Comparison of ENCODE assay signal across 8 cellular contexts in genomic region chr9:127980056-127980705, GRCh38. TPM values are rescaled to one million over a fixed set of nuclear protein-coding genes. Genes with fewer than 3 reads are reported as not detected.
DNase-seq lines count a peak whose midpoint lies in the region; ATAC-seq and TF ChIP-seq lines count a peak whose summit lies in the region.

No MANE protein-coding gene starts in this region.

- no peak for TF ChIP-seq CTCF in HL-60 (IDR thresholded peaks at IDR 0.05; ENCODE audit: insufficient read depth, low read length)

- H3K4me3 ChIP-seq in HL-60 (replicated peaks; ENCODE audit: insufficient read depth, low read length) (peak overlapping the region; percentile 56), endocrine pancreas (ENCODE audit: control insufficient read depth, insufficient read depth, low read length) (peak overlapping the region; percentile 79)

- H3K9ac ChIP-seq in endocrine pancreas (ENCODE audit: control insufficient read depth, insufficient read depth, low read length), result peak overlapping the region; percentile 96

- peak overlapping the region; percentile 90 for H3K27ac Mint-ChIP-seq in activated CD4-positive, alpha-beta T cell treated with anti-CD3 and anti-CD28 coated beads, Interleukin-2, amount 10 ng/mL, durations not matched to agents 7 days and 5 days
- H3K27ac Mint-ChIP-seq in naive B cell, result peak overlapping the region; percentile 93 to 98 (median 96)

- H3K36me3 Mint-ChIP-seq in activated CD4-positive, alpha-beta T cell treated with anti-CD3 and anti-CD28 coated beads, Interleukin-2, amount 10 ng/mL, durations not matched to agents 7 days and 5 days (ENCODE audit: low read depth), result peaks cover 49% of the 10 kb centered on the region
- H3K36me3 Mint-ChIP-seq in naive B cell, result no peaks in the 10 kb centered on the region

- H3K27me3 ChIP-seq in HL-60 (ENCODE audit: insufficient read depth, poor library complexity, severe bottlenecking) (no peaks in the 10 kb centered on the region), endocrine pancreas (ENCODE audit: control insufficient read depth, insufficient read depth, low read length) (no peaks in the 10 kb centered on the region)

- POLR2A ChIA-PET in activated CD4-positive, alpha-beta T cell treated with anti-CD3 and anti-CD28 coated beads, Interleukin-2, amount 10 ng/mL, durations not matched to agents 7 days and 5 days (lab: Charles Lee), result no interaction called here

- peaks cover 47% of the 10 kb centered on the region for H3K4me1 Mint-ChIP-seq in activated CD4-positive, alpha-beta T cell treated with anti-CD3 and anti-CD28 coated beads, Interleukin-2, amount 10 ng/mL, durations not matched to agents 7 days and 5 days
- H3K4me1 Mint-ChIP-seq in naive B cell, result peaks cover 52 to 83% (median 78%) of the 10 kb centered on the region in 3 donors

- CTCF ChIA-PET in activated CD4-positive, alpha-beta T cell treated with anti-CD3 and anti-CD28 coated beads, Interleukin-2, amount 10 ng/mL, durations not matched to agents 7 days and 5 days (lab: Charles Lee), result interaction anchor here (0.6 to 2.2 kb wide), 6 partner anchors 8 to 196 kb away, joined by 3 to 9 read pairs (median 4); partner anchors contain the start of genes SLC25A25 and ST6GALNAC4

- H3K4me3 Mint-ChIP-seq in activated CD4-positive, alpha-beta T cell treated with anti-CD3 and anti-CD28 coated beads, Interleukin-2, amount 10 ng/mL, durations not matched to agents 7 days and 5 days, result peak overlapping the region; percentile 98
- peak overlapping the region; percentile 92 to 98 (median 96) for H3K4me3 Mint-ChIP-seq in naive B cell

- no peak overlapping the region for H3K27ac ChIP-seq in HL-60 (replicated peaks)

- ATAC-seq in GM21360 (IDR thresholded peaks at IDR 0.05; ENCODE audit: unreplicated experiment) (peak; percentile 28), naive B cell (ENCODE audit: low read depth in 2 of 2) (peak; percentile 34 to 40)

- no peaks in the 10 kb centered on the region for H3K36me3 ChIP-seq in endocrine pancreas (ENCODE audit: control insufficient read depth, insufficient read depth, low read length)

- no peaks in the 10 kb centered on the region for H3K9me3 ChIP-seq in endocrine pancreas (ENCODE audit: control insufficient read depth, low read length)

- H3K4me1 ChIP-seq in endocrine pancreas (ENCODE audit: control insufficient read depth, insufficient read depth, low read length), result no peaks in the 10 kb centered on the region

- no peaks in the 10 kb centered on the region for H3K27me3 Mint-ChIP-seq in activated CD4-positive, alpha-beta T cell treated with anti-CD3 and anti-CD28 coated beads, Interleukin-2, amount 10 ng/mL, durations not matched to agents 7 days and 5 days
- H3K27me3 Mint-ChIP-seq in naive B cell, result no peaks in the 10 kb centered on the region

- H3K9me3 Mint-ChIP-seq in activated CD4-positive, alpha-beta T cell treated with anti-CD3 and anti-CD28 coated beads, Interleukin-2, amount 10 ng/mL, durations not matched to agents 7 days and 5 days, result no peaks in the 10 kb centered on the region
- no peaks in the 10 kb centered on the region for H3K9me3 Mint-ChIP-seq in naive B cell

- DNase-seq in D341Med (ENCODE audit: low spot score), result peak; percentile 73
- DNase-seq in HL-60 (ENCODE audit: low read depth in 1 of 2, low spot score in 1 of 2), result peak in 1 of 2 experiments; percentile 27
- no peak for DNase-seq in activated CD4-positive, alpha-beta T cell treated with anti-CD3 and anti-CD28 coated beads, Interleukin-2, amount 10 ng/mL, durations not matched to agents 7 days and 5 days
- peak; percentile 77 for DNase-seq in naive B cell
- DNase-seq in NCI-H1436 (lab: John Stamatoyannopoulos, UW), result no peak
- no peak for DNase-seq in AG20443 (ENCODE audit: low spot score)

RNA-seq across cellular contexts. Expression of gene EEIG1, which starts 0.6 kb away (rescaled TPM):
- 100 to 1,000 TPM; 412 to 477 TPM for total RNA-seq in activated CD4-positive, alpha-beta T cell treated with anti-CD3 and anti-CD28 coated beads, Interleukin-2, amount 10 ng/mL, durations not matched to agents 7 days and 5 days
- 10 to 100 TPM; 12.3 to 36.9 (median 21.6) TPM for polyA plus RNA-seq in naive B cell (ENCODE audit: low read depth in 6 of 6)

RNA-seq across cellular contexts. Expression of gene DPM2, which starts 42.5 kb away (rescaled TPM):
- 10 to 100 TPM; 79.9 to 80.4 TPM for total RNA-seq in activated CD4-positive, alpha-beta T cell treated with anti-CD3 and anti-CD28 coated beads, Interleukin-2, amount 10 ng/mL, durations not matched to agents 7 days and 5 days
- 10 to 100 TPM; 46.3 to 78.7 (median 54.2) TPM for polyA plus RNA-seq in naive B cell (ENCODE audit: low read depth in 6 of 6)

RNA-seq across cellular contexts. Expression of gene PIP5KL1, which starts 49.6 kb away (rescaled TPM):
- 1 to 10 TPM; 2.5 to 4.1 TPM for total RNA-seq in activated CD4-positive, alpha-beta T cell treated with anti-CD3 and anti-CD28 coated beads, Interleukin-2, amount 10 ng/mL, durations not matched to agents 7 days and 5 days
- polyA plus RNA-seq in naive B cell (ENCODE audit: low read depth in 6 of 6), result 1 to 10 TPM in 1 of 6 donors, under 1 TPM in 1, not detected in 4; 0.73 to 1.0 TPM

Comparison
In these comparisons a context has a peak if more than half of its experiments do, and no peak if none do; other contexts are left out.
1. DNase-seq: peak in D341Med (single experiment) and naive B cell (single experiment); none in activated CD4-positive, alpha-beta T cell treated with anti-CD3 and anti-CD28 coated beads, Interleukin-2, amount 10 ng/mL, durations not matched to agents 7 days and 5 days (single experiment), NCI-H1436 (single experiment) and AG20443 (single experiment).